10 cellular contexts compared by ENCODE assay signal in the genomic region with DNA sequence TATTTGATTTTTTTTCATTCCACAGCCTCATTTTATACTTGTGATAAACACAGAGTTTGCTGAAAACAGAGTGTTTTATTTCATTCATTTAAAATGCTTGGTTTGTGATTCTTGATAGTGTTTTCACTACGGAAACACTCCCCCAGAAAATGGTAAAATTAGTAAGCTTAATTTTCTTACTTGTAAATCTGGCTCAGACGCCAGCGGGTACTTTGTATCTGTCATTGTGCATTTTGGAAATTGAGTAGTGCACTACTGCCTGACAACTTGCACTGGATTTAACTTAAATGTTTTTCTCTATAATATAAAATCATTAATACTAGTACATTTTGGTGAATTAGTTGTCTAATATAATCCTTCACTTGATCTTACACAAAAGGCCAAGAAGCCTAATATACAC. TPM values are rescaled to one million over a fixed set of nuclear protein-coding genes. Genes with fewer than 3 reads are reported as not detected.
DNase-seq lines count a peak whose midpoint lies in the region; TF ChIP-seq lines count a peak whose summit lies in the region.
"Had no signal": no experiment of that assay in that cellular context is flagged by ENCODE, and none has a peak within 500 bp of the region (broad histone marks: within the 10 kb centered on the region; RNA-seq: fewer than 3 reads in every experiment).

No MANE protein-coding gene starts in this region.

- peaks cover 35% of the 10 kb centered on the region for H3K4me1 Mint-ChIP-seq in activated naive CD4-positive, alpha-beta T cell treated with anti-CD3 and anti-CD28 coated beads for 36 hours (ENCODE audit: low read depth)
- H3K4me1 Mint-ChIP-seq in immature natural killer cell: peaks cover 30 to 40% of the 10 kb centered on the region in 2 donors

- peaks cover 64% of the 10 kb centered on the region for H3K36me3 Mint-ChIP-seq in activated naive CD4-positive, alpha-beta T cell treated with anti-CD3 and anti-CD28 coated beads for 36 hours (ENCODE audit: low read depth)
- peaks cover 17 to 66% (median 44%) of the 10 kb centered on the region in 3 donors for H3K36me3 Mint-ChIP-seq in immature natural killer cell

- peak overlapping the region; percentile 78 for H3K4me3 Mint-ChIP-seq in activated naive CD4-positive, alpha-beta T cell treated with anti-CD3 and anti-CD28 coated beads for 36 hours
- H3K4me3 Mint-ChIP-seq in immature natural killer cell: peak overlapping the region in 1 of 5 donors; percentile 50
- H3K4me3 Mint-ChIP-seq: GM23338 had no signal

- in situ Hi-C loops in transverse colon (cut with MboI; ENCODE audit: low pct_ligation_motif_present in 1 of 4, low pct_unique_long_range_greater_than_20kb in 1 of 4, low sequenced_read_pairs in 3 of 4): no loop called here

- peak overlapping the region; percentile 11; the same call in 1 of the 2 replicates for H3K4me3 ChIP-seq in WI38 (ENCODE audit: low read depth, low read length)
- H3K4me3 ChIP-seq in transverse colon: peak overlapping the region; percentile 8 to 52 (median 38)
- H3K4me3 ChIP-seq: GM23338 had no signal

- no peaks in the 10 kb centered on the region for H3K27me3 ChIP-seq in transverse colon

- TF ChIP-seq POLR2A in transverse colon (IDR thresholded peaks at IDR 0.05): no peak

- intact Hi-C loops in activated naive CD4-positive, alpha-beta T cell treated with anti-CD3 and anti-CD28 coated beads for 36 hours (cut with micrococcal nuclease): loop anchor here (1.0 to 10.0 kb wide), 8 partner anchors 9 to 1505 kb away; a partner anchor contains a TSS
- intact Hi-C loops in transverse colon (cut with DNase I; ENCODE audit: low total_unique reads): no loop called here

- peaks cover 0 to 11% (median 4%) of the 10 kb centered on the region in 4 donors for H3K36me3 ChIP-seq in transverse colon

- peaks cover 2 to 59% (median 20%) of the 10 kb centered on the region in 4 donors for H3K4me1 ChIP-seq in transverse colon

- H3K9me3 ChIP-seq in transverse colon: no peaks in the 10 kb centered on the region

- CTCF ChIA-PET in activated naive CD4-positive, alpha-beta T cell treated with anti-CD3 and anti-CD28 coated beads for 36 hours (lab: Charles Lee): interaction anchor here (0.7 to 5.7 kb wide), 8 partner anchors 14 to 138 kb away, joined by 3 to 47 read pairs (median 6); a partner anchor contains a TSS

- no peaks in the 10 kb centered on the region for H3K27me3 Mint-ChIP-seq in activated naive CD4-positive, alpha-beta T cell treated with anti-CD3 and anti-CD28 coated beads for 36 hours (ENCODE audit: low read depth)
- peaks cover 2 to 4% (median 2%) of the 10 kb centered on the region in 3 donors for H3K27me3 Mint-ChIP-seq in immature natural killer cell (ENCODE audit: low read depth in 3 of 3)

- WGBS in transverse colon (ENCODE audit: low coverage in 1 of 2), 2 donors: 24 to 34% methylated on average over 3 of the region's 3 CpGs

- peak; percentile 22 for DNase-seq in activated naive CD4-positive, alpha-beta T cell treated with anti-CD3 and anti-CD28 coated beads for 36 hours
- no peak for DNase-seq in activated naive CD4-positive, alpha-beta T cell treated with Interleukin-2 at 50 U/mL for 16 hours
- no peak for DNase-seq in immature natural killer cell
- no peak for DNase-seq in transverse colon
- no peak for DNase-seq in globus pallidus (ENCODE audit: low spot score)
- DNase-seq in effector CD8-positive, alpha-beta T cell (lab: John Stamatoyannopoulos, UW): no peak
- no peak for DNase-seq in activated CD8-positive, alpha-beta memory T cell treated with anti-CD3 and anti-CD28 coated beads, Interleukin-2, amount 50 U/mL, for 48 hours

- TF ChIP-seq CTCF in WI38 (IDR thresholded peaks at IDR 0.05; ENCODE audit: low read depth, low read length) (no peak), transverse colon (IDR thresholded peaks at IDR 0.05) (no peak)

- no peak for TF ChIP-seq EP300 in transverse colon (IDR thresholded peaks at IDR 0.05; ENCODE audit: low read depth)

- H3K9me3 Mint-ChIP-seq in activated naive CD4-positive, alpha-beta T cell treated with anti-CD3 and anti-CD28 coated beads for 36 hours: no peaks in the 10 kb centered on the region
- H3K9me3 Mint-ChIP-seq in immature natural killer cell: no peaks in the 10 kb centered on the region
- H3K9me3 Mint-ChIP-seq: GM23338 had no signal

- peak overlapping the region; percentile 94 for H3K27ac Mint-ChIP-seq in activated naive CD4-positive, alpha-beta T cell treated with anti-CD3 and anti-CD28 coated beads for 36 hours
- H3K27ac Mint-ChIP-seq in immature natural killer cell: peak overlapping the region in 4 of 6 donors; percentile 62 to 91 (median 84)

- peak overlapping the region; percentile 83 to 91 (median 87) for H3K27ac ChIP-seq in transverse colon
- H3K27ac ChIP-seq: C4-2B had no signal

RNA-seq across cellular contexts. Expression of a gene that starts 37.0 kb away (rescaled TPM):
- total RNA-seq in activated naive CD4-positive, alpha-beta T cell treated with anti-CD3 and anti-CD28 coated beads for 36 hours: 10 to 100 TPM; 10.6 to 10.9 TPM
- polyA plus RNA-seq in immature natural killer cell: 10 to 100 TPM in 1 of 3 donors, 1 to 10 TPM in 2; 3.7 to 10.3 (median 6.6) TPM
- total RNA-seq in transverse colon: 10 to 100 TPM; 23.5 to 35.2 (median 30.7) TPM
